ENCODE assay signal across 22 cellular contexts in the genomic region with DNA sequence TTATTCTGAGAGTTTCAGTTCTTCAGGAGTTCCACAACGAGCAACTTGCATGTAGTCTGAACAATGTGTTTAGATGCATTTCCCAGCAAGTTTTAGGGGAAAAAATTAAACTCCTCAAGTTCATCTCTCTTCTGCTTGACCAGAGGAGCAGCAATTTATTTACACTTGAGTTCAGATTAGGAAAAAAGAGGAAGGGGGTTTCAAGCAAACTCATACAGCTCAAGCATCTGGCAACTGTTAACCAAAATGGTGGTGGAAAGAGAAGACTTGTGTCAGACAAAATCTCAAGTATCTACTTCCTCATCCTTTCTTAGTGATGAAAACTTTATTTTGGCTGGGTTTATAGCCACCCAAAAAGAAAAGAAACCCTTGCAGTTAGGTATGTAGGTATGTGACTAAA. TPM values are rescaled to one million over a fixed set of nuclear protein-coding genes. Genes with fewer than 3 reads are reported as not detected.
DNase-seq lines count a peak whose midpoint lies in the region; ATAC-seq, FAIRE-seq and TF ChIP-seq lines count a peak whose summit lies in the region.
"Had no signal": no experiment of that assay in that cellular context is flagged by ENCODE, and none has a peak within 500 bp of the region (broad histone marks: within the 10 kb centered on the region; RNA-seq: fewer than 3 reads in every experiment).

No MANE protein-coding gene starts in this region.

- WGBS in HepG2 (ENCODE audit: low lambda C conversion rate), result 39% methylated on average over 1 of the region's 1 CpG
- WGBS in right lobe of liver (ENCODE audit: insufficient coverage, low coverage, low lambda C conversion rate, missing lambda C conversion rate), result 100% methylated on average over 1 of the region's 1 CpG

- intact Hi-C loops in HepG2 (cut with micrococcal nuclease; ENCODE audit: unreplicated experiment) (no loop called here), right lobe of liver (cut with DNase I) (no loop called here)

- POLR2A ChIA-PET in HepG2 (lab: Yijun Ruan, JAX), result no interaction called here

- DNase-seq in HepG2 (ENCODE audit: low spot score) (no peak), right lobe of liver (no peak), NB4 (ENCODE audit: low read depth) (peak; percentile 42), OCI-M1 (lab: John Stamatoyannopoulos, UW) (peak; percentile 85), retina (no peak), GM19239 (ENCODE audit: insufficient read length, low spot score) (no peak)
- DNase-seq: BE2C; DMS53; GDM1; NCI-H1105; NCI-H2029 treated with DMSO at 0.1 percent for 48 hours; NCI-H226; NCI-H524; NCI-H774; NK-92 treated with Interleukin-12 subunit alpha and Interleukin-12 subunit beta, amount 100 ng/mL, for 24 hours; SJCRH30 had no signal

- H3K36me3 ChIP-seq in HepG2 (replicated peaks in 1 of 2; ENCODE audit: control insufficient read depth in 1 of 2, insufficient read depth in 2 of 2, low read length in 2 of 2), result no peaks in the 10 kb centered on the region
- no peaks in the 10 kb centered on the region for H3K36me3 ChIP-seq in right lobe of liver
- H3K36me3 ChIP-seq: BE2C, HAP-1, SJCRH30 had no signal

- H3K27me3 ChIP-seq in HepG2 (ENCODE audit: control insufficient read depth in 1 of 2, insufficient read depth in 2 of 2, low read length in 2 of 2) (no peaks in the 10 kb centered on the region; a peak in 1 of 5 replicates), right lobe of liver (no peaks in the 10 kb centered on the region)
- H3K27me3 ChIP-seq: BE2C, SJCRH30 had no signal

- no peak for TF ChIP-seq CTCF in HepG2 (CRISPR knock-in tag; IDR thresholded peaks at IDR 0.05)
- TF ChIP-seq CTCF in right lobe of liver (IDR thresholded peaks at IDR 0.05), result no peak
- TF ChIP-seq CTCF in NB4 (IDR thresholded peaks at IDR 0.05; ENCODE audit: low read depth, low read length), result no peak

- no peak for TF ChIP-seq POLR2A in HepG2 (IDR thresholded peaks at IDR 0.05; ENCODE audit: insufficient read depth in 1 of 2, low read depth in 2 of 2, low read length in 2 of 2)
- TF ChIP-seq POLR2A in right lobe of liver (IDR thresholded peaks at IDR 0.05), result no peak
- TF ChIP-seq POLR2A in NB4 (IDR thresholded peaks at IDR 0.05; ENCODE audit: extremely low read depth, insufficient read length), result no peak

- H3K4me3 ChIP-seq in HepG2 (replicated peaks in 1 of 3; ENCODE audit: insufficient read depth in 1 of 3, low read depth in 2 of 3, low read length in 3 of 3) (no peak overlapping the region), right lobe of liver (no peak overlapping the region), NB4 (ENCODE audit: low read depth, low read length) (no peak overlapping the region)
- H3K4me3 ChIP-seq: A549, HAP-1, SJCRH30 had no signal

- no peaks in the 10 kb centered on the region for H3K79me2 ChIP-seq in HepG2 (ENCODE audit: insufficient read depth, low read length)

- H3K9me3 ChIP-seq in HepG2 (ENCODE audit: low read length) (no peaks in the 10 kb centered on the region), right lobe of liver (no peaks in the 10 kb centered on the region)
- H3K9me3 ChIP-seq: A549, BE2C, HAP-1, SJCRH30 had no signal

- CTCF ChIA-PET in HepG2 (lab: Yijun Ruan, JAX; ENCODE audit: low intra/inter-chr PET ratio, low total read pairs), result no interaction called here

- in situ Hi-C loops in HepG2 (cut with HindIII; ENCODE audit: extremely low pct_ligation_motif_present, low pct_unique_long_range_greater_than_20kb), result no loop called here

- H3K4me1 ChIP-seq in HepG2 (ENCODE audit: insufficient read depth, low read length) (peaks cover 12% of the 10 kb centered on the region), right lobe of liver (peaks cover 0 to 19% (median 5%) of the 10 kb centered on the region in 4 donors)
- H3K4me1 ChIP-seq: HAP-1, SJCRH30 had no signal

- FAIRE-seq in HepG2 (lab: Jason Lieb, UNC), result no peak
- no peak for FAIRE-seq in GM19239 (lab: Jason Lieb, UNC)
- FAIRE-seq: A549, D721Med had no signal

- TF ChIP-seq EP300 in HepG2 (IDR thresholded peaks at IDR 0.05; ENCODE audit: low read depth in 2 of 2, low read length in 2 of 2) (no peak), HepG2 (CRISPR knock-in tag; IDR thresholded peaks at IDR 0.05; ENCODE audit: borderline replicate concordance) (no peak)

- no peak overlapping the region for H3K27ac ChIP-seq in HepG2 (ENCODE audit: extremely low read length, insufficient read depth, low read length)
- H3K27ac ChIP-seq in right lobe of liver, result no peak overlapping the region
- H3K27ac ChIP-seq: A549, RWPE1, SJCRH30 had no signal

- TF ChIP-seq RAD21 in HepG2 (CRISPR knock-in tag; IDR thresholded peaks at IDR 0.05), result no peak

- no peak overlapping the region for H3K4me2 ChIP-seq in HepG2 (ENCODE audit: low read depth, low read length)
- H3K4me2 ChIP-seq: A549 had no signal

- ATAC-seq in HepG2, result no peak
- ATAC-seq in right lobe of liver, result no peak
- no peak for ATAC-seq in HG03442 (IDR thresholded peaks at IDR 0.05; ENCODE audit: unreplicated experiment)
- no peak for ATAC-seq in GM19463 (IDR thresholded peaks at IDR 0.05; ENCODE audit: unreplicated experiment)
- ATAC-seq: A549 had no signal

- no peaks in the 10 kb centered on the region for H4K20me1 ChIP-seq in HepG2 (ENCODE audit: insufficient read depth, low read length)

- peak overlapping the region; percentile 21 for H2AFZ ChIP-seq in HepG2 (ENCODE audit: low read length)

- BruUV-seq in HepG2 (replicated peaks; lab: Mats Ljungman, UMichigan), result no TSS peak

- H3K9ac ChIP-seq in HepG2 (ENCODE audit: insufficient read depth, low read depth, low read length), result no peak overlapping the region

TF ChIP-seq in HepG2, 621 proteins besides CTCF, POLR2A, EP300 and RAD21 (continues in another document):
- no peak for TF ChIP-seq MAZ (IDR thresholded peaks at IDR 0.05; ENCODE audit: borderline replicate concordance, low read depth, low read length)
- no peak for TF ChIP-seq MAZ (CRISPR knock-in tag; IDR thresholded peaks at IDR 0.05; ENCODE audit: low read depth)
- TF ChIP-seq ZNF879 (CRISPR knock-in tag; IDR thresholded peaks at IDR 0.05), result no peak
- TF ChIP-seq, protein P1, sequence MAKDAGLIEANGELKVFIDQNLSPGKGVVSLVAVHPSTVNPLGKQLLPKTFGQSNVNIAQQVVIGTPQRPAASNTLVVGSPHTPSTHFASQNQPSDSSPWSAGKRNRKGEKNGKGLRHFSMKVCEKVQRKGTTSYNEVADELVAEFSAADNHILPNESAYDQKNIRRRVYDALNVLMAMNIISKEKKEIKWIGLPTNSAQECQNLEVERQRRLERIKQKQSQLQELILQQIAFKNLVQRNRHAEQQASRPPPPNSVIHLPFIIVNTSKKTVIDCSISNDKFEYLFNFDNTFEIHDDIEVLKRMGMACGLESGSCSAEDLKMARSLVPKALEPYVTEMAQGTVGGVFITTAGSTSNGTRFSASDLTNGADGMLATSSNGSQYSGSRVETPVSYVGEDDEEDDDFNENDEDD (CRISPR knock-in tag; IDR thresholded peaks at IDR 0.05; ENCODE audit: borderline replicate concordance), result no peak
- no peak for TF ChIP-seq HHEX (CRISPR knock-in tag; IDR thresholded peaks at IDR 0.05)
- no peak for TF ChIP-seq MIER3 (CRISPR knock-in tag; IDR thresholded peaks at IDR 0.05; ENCODE audit: borderline replicate concordance)
- TF ChIP-seq ZSCAN12 (CRISPR knock-in tag; IDR thresholded peaks at IDR 0.05), result no peak
- no peak for TF ChIP-seq NPAS2 (CRISPR knock-in tag; IDR thresholded peaks at IDR 0.05; ENCODE audit: borderline replicate concordance)
- no peak for TF ChIP-seq FOXC1 (CRISPR knock-in tag; IDR thresholded peaks at IDR 0.05; ENCODE audit: borderline replicate concordance)
- TF ChIP-seq XBP1 (CRISPR knock-in tag; IDR thresholded peaks at IDR 0.05), result no peak
- no peak for TF ChIP-seq YEATS2 (CRISPR knock-in tag; IDR thresholded peaks at IDR 0.05; ENCODE audit: borderline replicate concordance)
- TF ChIP-seq SRY (CRISPR knock-in tag; IDR thresholded peaks at IDR 0.05), result no peak
- TF ChIP-seq IRF2 (CRISPR knock-in tag; IDR thresholded peaks at IDR 0.05), result no peak
- TF ChIP-seq, protein P2, sequence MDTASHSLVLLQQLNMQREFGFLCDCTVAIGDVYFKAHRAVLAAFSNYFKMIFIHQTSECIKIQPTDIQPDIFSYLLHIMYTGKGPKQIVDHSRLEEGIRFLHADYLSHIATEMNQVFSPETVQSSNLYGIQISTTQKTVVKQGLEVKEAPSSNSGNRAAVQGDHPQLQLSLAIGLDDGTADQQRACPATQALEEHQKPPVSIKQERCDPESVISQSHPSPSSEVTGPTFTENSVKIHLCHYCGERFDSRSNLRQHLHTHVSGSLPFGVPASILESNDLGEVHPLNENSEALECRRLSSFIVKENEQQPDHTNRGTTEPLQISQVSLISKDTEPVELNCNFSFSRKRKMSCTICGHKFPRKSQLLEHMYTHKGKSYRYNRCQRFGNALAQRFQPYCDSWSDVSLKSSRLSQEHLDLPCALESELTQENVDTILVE (CRISPR knock-in tag; IDR thresholded peaks at IDR 0.05), result no peak
- no peak for TF ChIP-seq SNRNP70 (IDR thresholded peaks at IDR 0.05; ENCODE audit: low read depth, low read length)
- TF ChIP-seq PHF21A (CRISPR knock-in tag; IDR thresholded peaks at IDR 0.05), result no peak

RNA-seq across cellular contexts. Expression of a gene that starts 29.1 kb away (rescaled TPM):
- total RNA-seq in HepG2 (2016; rRNA removed; fragmentation: Illumina TruSeq; extraction: Trizol) (97.6 and 122 TPM in 2 replicates), right lobe of liver (100 to 1,000 TPM in 3 of 6 experiments, 10 to 100 TPM in 3; 84.1 to 137 (median 97.6) TPM)
- 185 and 210 TPM in 2 replicates for total RNA-seq in HepG2 (2016; cell fraction: cytosol; rRNA removed; fragmentation: Illumina TruSeq; extraction: Trizol; ENCODE audit: low read depth)
- total RNA-seq in HepG2 (2016; cell fraction: insoluble cytoplasmic fraction; rRNA removed; fragmentation: Illumina TruSeq; extraction: Trizol), result 99.5 and 114 TPM in 2 replicates
- total RNA-seq in HepG2 (2016; cell fraction: membrane; rRNA removed; fragmentation: Illumina TruSeq; extraction: Trizol), result 78.0 and 99.1 TPM in 2 replicates
- 105 and 121 TPM in 2 replicates for total RNA-seq in HepG2 (2016; cell fraction: nucleus; rRNA removed; fragmentation: Illumina TruSeq; extraction: Trizol)
- polyA plus RNA-seq in HepG2 (2011; rRNA removed), result 148 and 154 TPM in 2 replicates
- polyA plus RNA-seq in HepG2 (2011; cell fraction: cytosol; rRNA removed), result 71.2 and 106 TPM in 2 replicates
- polyA plus RNA-seq in HepG2 (2011; cell fraction: nucleus; rRNA removed), result 84.2 and 123 TPM in 2 replicates
- polyA plus RNA-seq in HepG2 (2012), result 83.5 and 95.3 TPM in 2 replicates
- 4.3 and 4.7 TPM in 2 replicates for polyA plus RNA-seq in HepG2 (2016; cell fraction: cytosol; fragmentation: Illumina TruSeq; extraction: Trizol; ENCODE audit: low read depth)
- 105 and 110 TPM in 2 replicates for polyA plus RNA-seq in HepG2 (2016; cell fraction: insoluble cytoplasmic fraction; fragmentation: Illumina TruSeq; extraction: Trizol; ENCODE audit: low read depth)
- polyA plus RNA-seq in HepG2 (2016; cell fraction: membrane; fragmentation: Illumina TruSeq; extraction: Trizol; ENCODE audit: low read depth), result 15.5 and 17.4 TPM in 2 replicates
- polyA plus RNA-seq in HepG2 (2016; cell fraction: nucleus; fragmentation: Illumina TruSeq; extraction: Trizol; ENCODE audit: insufficient read depth, low read depth), result 70.7 and 87.4 TPM in 2 replicates
- 247 and 783 TPM in 2 replicates for polyA minus RNA-seq in HepG2 (2011; rRNA and poly(A)+ RNA removed; ENCODE audit: low replicate concordance)
- 130 and 147 TPM in 2 replicates for polyA minus RNA-seq in HepG2 (2011; cell fraction: cytosol; rRNA and poly(A)+ RNA removed)
- polyA minus RNA-seq in HepG2 (2011; cell fraction: nucleus; rRNA and poly(A)+ RNA removed), result 306 and 365 TPM in 2 replicates

Comparison
In these comparisons a context has a peak if more than half of its experiments do, and no peak if none do; other contexts are left out.
1. DNase-seq: peak in NB4 (single experiment) and OCI-M1 (single experiment); none in HepG2 (single experiment), right lobe of liver (0 of 3), retina (single experiment) and GM19239 (single experiment).